In genomic region chr1:227762231-227762911, GRCh38 we compare ENCODE assay signal across 8 cellular contexts. TPM values are rescaled to one million over a fixed set of nuclear protein-coding genes. Genes with fewer than 3 reads are reported as not detected.
DNase-seq lines count a peak whose midpoint lies in the region; ATAC-seq and TF ChIP-seq lines count a peak whose summit lies in the region.

No MANE protein-coding gene starts in this region.

- peaks cover 66 to 67% of the 10 kb centered on the region in 2 donors for H3K4me1 Mint-ChIP-seq in immature natural killer cell

- no peaks in the 10 kb centered on the region for H3K27me3 ChIP-seq in brain microvascular endothelial cell (replicated peaks)

- peaks cover 24% of the 10 kb centered on the region for H3K36me3 ChIP-seq in brain microvascular endothelial cell (replicated peaks)

- ATAC-seq in GM18909 (IDR thresholded peaks at IDR 0.05; ENCODE audit: poor library complexity, unreplicated experiment) (peak; percentile 80), HG03159 (IDR thresholded peaks at IDR 0.05; ENCODE audit: unreplicated experiment) (peak; percentile 92)

- H3K27me3 Mint-ChIP-seq in immature natural killer cell (ENCODE audit: low read depth in 3 of 3) = peaks cover 12 to 19% (median 15%) of the 10 kb centered on the region in 3 donors

- no peak overlapping the region for H3K27ac ChIP-seq in VCaP
- H3K27ac ChIP-seq in brain microvascular endothelial cell = no peak overlapping the region

- TF ChIP-seq CTCF in AG09309 (IDR thresholded peaks at IDR 0.05; ENCODE audit: control insufficient read depth, insufficient read depth, low read depth, low read length, missing control alignments) (peak; percentile 92), VCaP (conservative IDR thresholded peaks at IDR 0.05) (peak; percentile 71), brain microvascular endothelial cell (IDR thresholded peaks at IDR 0.05; ENCODE audit: low read depth, low read length, missing control alignments) (peak; percentile 91)

- no peaks in the 10 kb centered on the region for H3K9me3 Mint-ChIP-seq in immature natural killer cell

- peaks cover 13 to 34% (median 21%) of the 10 kb centered on the region in 3 donors for H3K36me3 Mint-ChIP-seq in immature natural killer cell

- peak overlapping the region; percentile 59 to 75 (median 72) for H3K4me3 Mint-ChIP-seq in immature natural killer cell

- in situ Hi-C loops in brain microvascular endothelial cell (cut with HindIII; ENCODE audit: low pct_ligation_motif_present, low sequenced_read_pairs) = no loop called here

- DNase-seq in AG09309 (ENCODE audit: low read depth) (no peak), NCI-H2227 (lab: John Stamatoyannopoulos, UW; ENCODE audit: unreplicated experiment) (peak; percentile 84), brain microvascular endothelial cell (peak; percentile 66), immature natural killer cell (peak; percentile 82 to 87 (median 85))
- DNase-seq in stimulated activated CD4-positive, alpha-beta T cell treated with anti-CD3 and anti-CD28 coated beads, Interleukin-12 subunit alpha, Interleukin-12 subunit beta, amount 100 ng/mL, for 24 hours (ENCODE audit: low read depth in 2 of 2) = peak; percentile 75 to 81

- H3K27ac Mint-ChIP-seq in immature natural killer cell = peak overlapping the region; percentile 37 to 86 (median 80)

- H3K4me3 ChIP-seq in AG09309 (ENCODE audit: control insufficient read depth, low read depth, low read length) (no peak overlapping the region), brain microvascular endothelial cell (ENCODE audit: low read depth, low read length) (no peak overlapping the region)

RNA-seq across cellular contexts. Expression of gene SNAP47, which starts 27.1 kb away (rescaled TPM):
- 10 to 100 TPM; 37.0 to 44.9 (median 37.7) TPM for polyA plus RNA-seq in immature natural killer cell

RNA-seq across cellular contexts. Expression of gene JMJD4, which starts 27.3 kb away (rescaled TPM):
- 10 to 100 TPM; 22.3 to 25.9 (median 25.0) TPM for polyA plus RNA-seq in immature natural killer cell

RNA-seq across cellular contexts. Expression of gene PRSS38, which starts 53.1 kb away (rescaled TPM):
- polyA plus RNA-seq in immature natural killer cell = not detected
